Comparison of ENCODE assay signal across 1 cellular context in genomic region chr5:149125386-149125891, GRCh38.
A peak's percentile ranks its signal among the peaks of the same experiment; 100 is the strongest.
TF ChIP-seq lines count a peak whose summit lies in the region.

No MANE protein-coding gene starts in this region.

TF ChIP-seq in HepG2, 621 proteins besides CTCF, POLR2A, EP300 and RAD21 (continued from another document):
- TF ChIP-seq ZNF407 (CRISPR knock-in tag; IDR thresholded peaks at IDR 0.05; ENCODE audit: not compliant biosample characterization) (no peak), STAG1 (CRISPR knock-in tag; IDR thresholded peaks at IDR 0.05) (peak; percentile 48), SMC3 (IDR thresholded peaks at IDR 0.05; ENCODE audit: low read length) (peak; percentile 52; the same call in 1 of the 2 replicates)
